ENCODE assay signal across 10 cellular contexts in the genomic region with DNA sequence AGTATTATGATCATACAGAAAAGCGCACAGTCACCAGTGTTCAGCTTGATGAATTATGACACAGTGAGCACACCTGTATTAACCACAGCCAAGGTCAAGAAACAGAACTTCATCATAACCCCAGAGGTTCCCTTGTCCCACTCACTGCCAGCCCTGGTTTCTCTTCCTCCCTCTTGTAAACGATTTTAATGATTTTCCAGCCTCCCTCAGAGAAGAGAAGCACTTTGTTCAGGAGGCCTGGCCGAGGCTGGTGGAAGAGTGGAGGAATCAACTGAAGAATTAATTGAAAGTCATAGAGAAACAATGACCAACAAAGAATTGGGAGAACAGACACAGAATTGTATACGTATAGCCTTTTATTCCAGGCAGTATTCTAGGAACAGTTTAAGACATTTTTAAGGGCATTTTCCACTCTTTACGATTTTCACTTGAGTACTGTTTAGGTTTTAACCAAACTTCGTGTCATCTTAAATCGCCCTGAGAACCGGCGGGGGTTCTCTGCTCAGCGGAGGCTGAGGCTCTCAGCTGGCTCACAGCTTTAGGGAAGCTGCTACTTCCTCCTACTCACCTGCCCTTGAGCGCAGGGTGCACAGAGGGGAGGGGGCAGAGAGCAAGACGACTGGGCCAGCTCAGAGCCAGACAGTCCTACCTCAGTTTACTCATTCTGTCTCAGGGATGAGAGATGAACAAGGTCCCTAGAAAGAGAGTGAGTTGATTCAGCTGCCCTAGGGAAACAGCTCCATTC.
A peak's percentile ranks its signal among the peaks of the same experiment; 100 is the strongest.
DNase-seq lines count a peak whose midpoint lies in the region; ATAC-seq and TF ChIP-seq lines count a peak whose summit lies in the region.
"Had no signal": no experiment of that assay in that cellular context is flagged by ENCODE, and none has a peak within 500 bp of the region (broad histone marks: within the 10 kb centered on the region; RNA-seq: fewer than 3 reads in every experiment).

No MANE protein-coding gene starts in this region.

- H3K27ac Mint-ChIP-seq in activated naive CD4-positive, alpha-beta T cell treated with anti-CD3 and anti-CD28 coated beads, Interleukin-2, amount 50 U/mL, for 24 hours, result peak overlapping the region; percentile 91
- peak overlapping the region; percentile 77 to 87 for H3K27ac Mint-ChIP-seq in stimulated activated naive CD8-positive, alpha-beta T cell treated with anti-CD3 and anti-CD28 coated beads, Interleukin-15, amount 100 ng/mL, for 72 hours
- no peak overlapping the region for H3K27ac Mint-ChIP-seq in chondrocyte (ENCODE audit: unreplicated experiment)

- no peaks in the 10 kb centered on the region for H3K36me3 Mint-ChIP-seq in activated naive CD4-positive, alpha-beta T cell treated with anti-CD3 and anti-CD28 coated beads, Interleukin-2, amount 50 U/mL, for 24 hours
- H3K36me3 Mint-ChIP-seq in chondrocyte (ENCODE audit: low read depth), result peaks cover 2% of the 10 kb centered on the region

- H3K9me3 Mint-ChIP-seq in activated naive CD4-positive, alpha-beta T cell treated with anti-CD3 and anti-CD28 coated beads, Interleukin-2, amount 50 U/mL, for 24 hours, result peaks cover 11% of the 10 kb centered on the region
- H3K9me3 Mint-ChIP-seq in stimulated activated naive CD8-positive, alpha-beta T cell treated with anti-CD3 and anti-CD28 coated beads, Interleukin-15, amount 100 ng/mL, for 72 hours, result peaks cover 7 to 9% of the 10 kb centered on the region in 2 donors
- peaks cover 6% of the 10 kb centered on the region for H3K9me3 Mint-ChIP-seq in chondrocyte (ENCODE audit: low read depth)

- H3K27me3 Mint-ChIP-seq in activated naive CD4-positive, alpha-beta T cell treated with anti-CD3 and anti-CD28 coated beads, Interleukin-2, amount 50 U/mL, for 24 hours, result no peaks in the 10 kb centered on the region
- H3K27me3 Mint-ChIP-seq in stimulated activated naive CD8-positive, alpha-beta T cell treated with anti-CD3 and anti-CD28 coated beads, Interleukin-15, amount 100 ng/mL, for 72 hours, result no peaks in the 10 kb centered on the region
- H3K27me3 Mint-ChIP-seq in chondrocyte (ENCODE audit: low read depth), result no peaks in the 10 kb centered on the region

- peaks cover 61% of the 10 kb centered on the region for H3K4me1 Mint-ChIP-seq in activated naive CD4-positive, alpha-beta T cell treated with anti-CD3 and anti-CD28 coated beads, Interleukin-2, amount 50 U/mL, for 24 hours
- H3K4me1 Mint-ChIP-seq in stimulated activated naive CD8-positive, alpha-beta T cell treated with anti-CD3 and anti-CD28 coated beads, Interleukin-15, amount 100 ng/mL, for 72 hours, result peaks cover 73% of the 10 kb centered on the region
- peaks cover 6% of the 10 kb centered on the region for H3K4me1 Mint-ChIP-seq in chondrocyte (ENCODE audit: low read depth)

- peak overlapping the region; percentile 26 for H3K4me3 Mint-ChIP-seq in activated naive CD4-positive, alpha-beta T cell treated with anti-CD3 and anti-CD28 coated beads, Interleukin-2, amount 50 U/mL, for 24 hours
- peak overlapping the region; percentile 32 to 66 for H3K4me3 Mint-ChIP-seq in stimulated activated naive CD8-positive, alpha-beta T cell treated with anti-CD3 and anti-CD28 coated beads, Interleukin-15, amount 100 ng/mL, for 72 hours
- no peak overlapping the region for H3K4me3 Mint-ChIP-seq in chondrocyte (ENCODE audit: unreplicated experiment)

- no peak for TF ChIP-seq CTCF in chondrocyte (IDR thresholded peaks at IDR 0.05)

- no peak for DNase-seq in activated naive CD4-positive, alpha-beta T cell treated with anti-CD3 and anti-CD28 coated beads, Interleukin-2, amount 50 U/mL, for 16 hours
- DNase-seq in NAMALWA (ENCODE audit: low spot score), result peak; percentile 34
- no peak for DNase-seq in stimulated activated naive CD8-positive, alpha-beta T cell treated with anti-CD3 and anti-CD28 coated beads, Interleukin-15, amount 100 ng/mL, for 72 hours
- DNase-seq in chondrocyte (ENCODE audit: low spot score), result no peak
- DNase-seq in stimulated activated CD4-positive, alpha-beta T cell treated with anti-CD3 and anti-CD28 coated beads, Interleukin-2, amount 100 ng/mL, for 48 hours, result no peak
- DNase-seq in activated CD4-positive, CD25-positive, alpha-beta regulatory T cell (lab: John Stamatoyannopoulos, UW), result no peak
- DNase-seq: activated CD8-positive, alpha-beta memory T cell treated with anti-CD3 and anti-CD28 coated beads, Interleukin-2, amount 50 U/mL, for 48 hours; NCI-H82 had no signal

- peak; percentile 60 for ATAC-seq in HG02798 (IDR thresholded peaks at IDR 0.05; ENCODE audit: poor library complexity, unreplicated experiment)
- ATAC-seq in stimulated activated naive CD8-positive, alpha-beta T cell treated with anti-CD3 and anti-CD28 coated beads, Interleukin-15, amount 100 ng/mL, for 72 hours, result no peak
